1 cellular context compared by ENCODE assay signal in the genomic region with DNA sequence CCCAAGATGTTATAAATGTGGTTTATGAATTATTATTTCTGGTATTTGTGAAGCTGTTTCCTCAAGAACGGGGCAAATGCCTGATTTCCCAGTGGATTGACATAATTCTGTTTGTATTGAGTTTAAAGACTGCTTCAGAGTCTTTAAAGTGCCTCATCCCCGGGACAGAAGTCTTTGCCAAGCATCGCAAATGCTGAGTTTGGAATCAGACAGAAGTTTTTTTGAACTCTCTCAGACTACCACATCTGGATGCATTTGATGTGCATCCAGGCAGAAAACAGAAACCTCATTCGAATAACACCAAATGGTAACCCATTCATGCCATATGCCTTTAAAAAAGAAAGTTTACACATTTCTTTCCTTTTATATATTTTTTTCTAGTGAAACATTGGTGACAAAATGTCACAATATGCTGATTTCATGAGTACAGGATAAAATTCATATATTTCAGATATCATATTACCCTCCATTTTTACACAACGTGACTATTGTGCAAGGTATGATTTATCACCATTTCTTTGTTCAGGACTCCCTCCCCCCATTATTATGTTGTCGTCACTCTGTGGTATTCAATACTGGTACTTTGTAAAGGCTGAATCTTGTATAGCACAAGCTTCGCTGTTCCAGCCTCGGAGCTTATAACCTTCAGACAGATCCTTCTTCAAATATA.
TF ChIP-seq lines count a peak whose summit lies in the region.

No MANE protein-coding gene starts in this region.

TF ChIP-seq in K562, 482 proteins besides CTCF, POLR2A, EP300 and RAD21 (continued from another document and continues in another):
- TF ChIP-seq NONO (IDR thresholded peaks at IDR 0.05; ENCODE audit: low read depth in 2 of 2, low read length in 1 of 2), result no peak
- TF ChIP-seq EGR1 (conservative IDR thresholded peaks at IDR 0.05), result no peak
- no peak for TF ChIP-seq MXD1 (CRISPR knock-in tag; IDR thresholded peaks at IDR 0.05; ENCODE audit: borderline replicate concordance, poor library complexity, severe bottlenecking)
- TF ChIP-seq, protein P1, sequence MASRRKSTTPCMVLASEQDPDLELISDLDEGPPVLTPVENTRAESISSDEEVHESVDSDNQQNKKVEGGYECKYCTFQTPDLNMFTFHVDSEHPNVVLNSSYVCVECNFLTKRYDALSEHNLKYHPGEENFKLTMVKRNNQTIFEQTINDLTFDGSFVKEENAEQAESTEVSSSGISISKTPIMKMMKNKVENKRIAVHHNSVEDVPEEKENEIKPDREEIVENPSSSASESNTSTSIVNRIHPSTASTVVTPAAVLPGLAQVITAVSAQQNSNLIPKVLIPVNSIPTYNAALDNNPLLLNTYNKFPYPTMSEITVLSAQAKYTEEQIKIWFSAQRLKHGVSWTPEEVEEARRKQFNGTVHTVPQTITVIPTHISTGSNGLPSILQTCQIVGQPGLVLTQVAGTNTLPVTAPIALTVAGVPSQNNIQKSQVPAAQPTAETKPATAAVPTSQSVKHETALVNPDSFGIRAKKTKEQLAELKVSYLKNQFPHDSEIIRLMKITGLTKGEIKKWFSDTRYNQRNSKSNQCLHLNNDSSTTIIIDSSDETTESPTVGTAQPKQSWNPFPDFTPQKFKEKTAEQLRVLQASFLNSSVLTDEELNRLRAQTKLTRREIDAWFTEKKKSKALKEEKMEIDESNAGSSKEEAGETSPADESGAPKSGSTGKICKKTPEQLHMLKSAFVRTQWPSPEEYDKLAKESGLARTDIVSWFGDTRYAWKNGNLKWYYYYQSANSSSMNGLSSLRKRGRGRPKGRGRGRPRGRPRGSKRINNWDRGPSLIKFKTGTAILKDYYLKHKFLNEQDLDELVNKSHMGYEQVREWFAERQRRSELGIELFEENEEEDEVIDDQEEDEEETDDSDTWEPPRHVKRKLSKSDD (conservative IDR thresholded peaks at IDR 0.05; ENCODE audit: low read length), result no peak
- no peak for TF ChIP-seq GTF2F1 (IDR thresholded peaks at IDR 0.05; ENCODE audit: low read depth, low read length)
- TF ChIP-seq ZNF561 (CRISPR knock-in tag; conservative IDR thresholded peaks at IDR 0.05), result no peak
- no peak for TF ChIP-seq ZNF764 (CRISPR knock-in tag; IDR thresholded peaks at IDR 0.05; ENCODE audit: low read depth)
- TF ChIP-seq CSDE1 (IDR thresholded peaks at IDR 0.05), result peak in 1 of 2 experiments; percentile 16; a peak in 1 of 4 replicates
- TF ChIP-seq SAFB (IDR thresholded peaks at IDR 0.05; ENCODE audit: borderline replicate concordance, low read depth, low read length), result no peak
- TF ChIP-seq NEUROD1 (IDR thresholded peaks at IDR 0.05; ENCODE audit: borderline replicate concordance, low read depth, low read length, partially characterized antibody), result no peak
- TF ChIP-seq ZNF24 (IDR thresholded peaks at IDR 0.05), result no peak
- TF ChIP-seq NCOA2 (IDR thresholded peaks at IDR 0.05; ENCODE audit: partially characterized antibody in 2 of 2), result peak in 1 of 2 experiments; percentile 14
- TF ChIP-seq FOXA1 (IDR thresholded peaks at IDR 0.05; ENCODE audit: borderline replicate concordance), result no peak
- no peak for TF ChIP-seq MGA (IDR thresholded peaks at IDR 0.05)
- no peak for TF ChIP-seq ATF1 (CRISPR knock-in tag; IDR thresholded peaks at IDR 0.05)
- no peak for TF ChIP-seq ATF1 (tag; IDR thresholded peaks at IDR 0.05)
- TF ChIP-seq, protein P2, sequence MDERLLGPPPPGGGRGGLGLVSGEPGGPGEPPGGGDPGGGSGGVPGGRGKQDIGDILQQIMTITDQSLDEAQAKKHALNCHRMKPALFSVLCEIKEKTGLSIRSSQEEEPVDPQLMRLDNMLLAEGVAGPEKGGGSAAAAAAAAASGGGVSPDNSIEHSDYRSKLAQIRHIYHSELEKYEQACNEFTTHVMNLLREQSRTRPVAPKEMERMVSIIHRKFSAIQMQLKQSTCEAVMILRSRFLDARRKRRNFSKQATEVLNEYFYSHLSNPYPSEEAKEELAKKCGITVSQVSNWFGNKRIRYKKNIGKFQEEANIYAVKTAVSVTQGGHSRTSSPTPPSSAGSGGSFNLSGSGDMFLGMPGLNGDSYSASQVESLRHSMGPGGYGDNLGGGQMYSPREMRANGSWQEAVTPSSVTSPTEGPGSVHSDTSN (CRISPR knock-in tag; IDR thresholded peaks at IDR 0.05; ENCODE audit: low read depth), result no peak
- TF ChIP-seq, protein P2 (tag; conservative IDR thresholded peaks at IDR 0.05; ENCODE audit: low read depth), result peak; percentile 68
- TF ChIP-seq, protein P3, sequence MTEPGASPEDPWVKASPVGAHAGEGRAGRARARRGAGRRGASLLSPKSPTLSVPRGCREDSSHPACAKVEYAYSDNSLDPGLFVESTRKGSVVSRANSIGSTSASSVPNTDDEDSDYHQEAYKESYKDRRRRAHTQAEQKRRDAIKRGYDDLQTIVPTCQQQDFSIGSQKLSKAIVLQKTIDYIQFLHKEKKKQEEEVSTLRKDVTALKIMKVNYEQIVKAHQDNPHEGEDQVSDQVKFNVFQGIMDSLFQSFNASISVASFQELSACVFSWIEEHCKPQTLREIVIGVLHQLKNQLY (CRISPR knock-in tag; conservative IDR thresholded peaks at IDR 0.05), result no peak
- no peak for TF ChIP-seq BACH1 (tag; IDR thresholded peaks at IDR 0.05)
- TF ChIP-seq, protein P4, sequence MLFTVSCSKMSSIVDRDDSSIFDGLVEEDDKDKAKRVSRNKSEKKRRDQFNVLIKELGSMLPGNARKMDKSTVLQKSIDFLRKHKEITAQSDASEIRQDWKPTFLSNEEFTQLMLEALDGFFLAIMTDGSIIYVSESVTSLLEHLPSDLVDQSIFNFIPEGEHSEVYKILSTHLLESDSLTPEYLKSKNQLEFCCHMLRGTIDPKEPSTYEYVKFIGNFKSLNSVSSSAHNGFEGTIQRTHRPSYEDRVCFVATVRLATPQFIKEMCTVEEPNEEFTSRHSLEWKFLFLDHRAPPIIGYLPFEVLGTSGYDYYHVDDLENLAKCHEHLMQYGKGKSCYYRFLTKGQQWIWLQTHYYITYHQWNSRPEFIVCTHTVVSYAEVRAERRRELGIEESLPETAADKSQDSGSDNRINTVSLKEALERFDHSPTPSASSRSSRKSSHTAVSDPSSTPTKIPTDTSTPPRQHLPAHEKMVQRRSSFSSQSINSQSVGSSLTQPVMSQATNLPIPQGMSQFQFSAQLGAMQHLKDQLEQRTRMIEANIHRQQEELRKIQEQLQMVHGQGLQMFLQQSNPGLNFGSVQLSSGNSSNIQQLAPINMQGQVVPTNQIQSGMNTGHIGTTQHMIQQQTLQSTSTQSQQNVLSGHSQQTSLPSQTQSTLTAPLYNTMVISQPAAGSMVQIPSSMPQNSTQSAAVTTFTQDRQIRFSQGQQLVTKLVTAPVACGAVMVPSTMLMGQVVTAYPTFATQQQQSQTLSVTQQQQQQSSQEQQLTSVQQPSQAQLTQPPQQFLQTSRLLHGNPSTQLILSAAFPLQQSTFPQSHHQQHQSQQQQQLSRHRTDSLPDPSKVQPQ (CRISPR knock-in tag; IDR thresholded peaks at IDR 0.05; ENCODE audit: borderline replicate concordance), result no peak
- no peak for TF ChIP-seq SUPT5H (IDR thresholded peaks at IDR 0.05)
- TF ChIP-seq CEBPB (tag; IDR thresholded peaks at IDR 0.05), result peak; percentile 92
- TF ChIP-seq XRCC3 (IDR thresholded peaks at IDR 0.05), result no peak
- TF ChIP-seq KAT8 (IDR thresholded peaks at IDR 0.05; ENCODE audit: low read depth), result no peak
- TF ChIP-seq NFATC3 (IDR thresholded peaks at IDR 0.05), result no peak
- 0 out of 2 replicates have a peak, but pooled peaks have one; percentile 31 for TF ChIP-seq ZNF584 (CRISPR knock-in tag; IDR thresholded peaks at IDR 0.05; ENCODE audit: low read depth)
